In the genomic region with DNA sequence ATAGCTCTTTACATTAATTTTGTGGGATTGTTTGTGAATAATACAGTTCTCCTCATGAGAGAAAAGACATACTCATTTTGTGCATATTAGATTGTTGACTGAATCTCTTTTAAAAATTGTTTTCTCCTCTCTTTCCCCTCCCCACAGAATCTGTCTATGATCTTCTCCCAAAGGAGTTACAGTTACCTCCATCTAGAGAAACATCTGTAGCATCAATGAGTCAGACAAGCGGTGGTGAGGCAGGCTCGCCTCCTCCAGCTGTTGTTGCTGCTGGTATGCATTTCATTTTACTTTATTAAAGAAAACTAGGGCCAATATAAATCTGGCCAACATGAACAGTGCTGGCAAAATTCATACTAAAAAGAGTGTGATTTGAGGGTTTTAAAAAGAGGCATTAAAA, we compare ENCODE assay signal across 21 cellular contexts.
DNase-seq lines count a peak whose midpoint lies in the region; ATAC-seq, FAIRE-seq and TF ChIP-seq lines count a peak whose summit lies in the region.
"Had no signal": no experiment of that assay in that cellular context is flagged by ENCODE, and none has a peak within 500 bp of the region (broad histone marks: within the 10 kb centered on the region; RNA-seq: fewer than 3 reads in every experiment).

No MANE protein-coding gene starts in this region.

- peak; percentile 77 for FAIRE-seq in keratinocyte (lab: Jason Lieb, UNC)
- FAIRE-seq: GM19239 had no signal

- no peak overlapping the region for H2AFZ ChIP-seq in IMR-90 (replicated peaks; ENCODE audit: low read length, poor library complexity)
- no peak overlapping the region for H2AFZ ChIP-seq in keratinocyte (ENCODE audit: control insufficient read depth, low read length)

- H2BK15ac ChIP-seq in IMR-90 (ENCODE audit: low read depth, low read length), result no peak overlapping the region

- no peak overlapping the region for H3K18ac ChIP-seq in IMR-90 (ENCODE audit: low read depth, low read length)

- no peaks in the 10 kb centered on the region for H3K27me3 ChIP-seq in IMR-90 (ENCODE audit: control insufficient read depth, insufficient read depth, low read length)
- no peaks in the 10 kb centered on the region for H3K27me3 ChIP-seq in brain microvascular endothelial cell (replicated peaks)
- H3K27me3 ChIP-seq in keratinocyte (ENCODE audit: control insufficient read depth, extremely low read depth, insufficient read depth, low read length), result no peaks in the 10 kb centered on the region
- no peaks in the 10 kb centered on the region for H3K27me3 ChIP-seq in tibial nerve
- H3K27me3 ChIP-seq: esophagus muscularis mucosa, pancreas had no signal

- H3K9ac ChIP-seq in IMR-90 (ENCODE audit: low read depth, low read length), result no peak overlapping the region
- H3K9ac ChIP-seq in keratinocyte (ENCODE audit: control insufficient read depth, extremely low read depth, insufficient read depth, low read length), result no peak overlapping the region
- H3K9ac ChIP-seq: KMS-11 had no signal

- TF ChIP-seq POLR2A in IMR-90 (IDR thresholded peaks at IDR 0.05; ENCODE audit: low read depth, low read length), result no peak
- no peak for TF ChIP-seq POLR2A in tibial nerve (IDR thresholded peaks at IDR 0.05)

- no CpG with 5 or more reads among the region's 2 CpGs for WGBS in IMR-90 (ENCODE audit: extremely low coverage in 2 of 2, insufficient read length in 1 of 2), 2 experiments
- WGBS in tibial nerve, 2 donors, result 62 to 71% methylated on average over 2 of the region's 2 CpGs

- H4K5ac ChIP-seq in IMR-90 (ENCODE audit: low read depth, low read length), result no peak overlapping the region

- peak; percentile 21 for DNase-seq in EL
- peak; percentile 50 for DNase-seq in IMR-90
- peak; percentile 16 for DNase-seq in brain microvascular endothelial cell
- no peak for DNase-seq in keratinocyte (ENCODE audit: low read depth, low spot score)
- DNase-seq in superior temporal gyrus (ENCODE audit: extremely low spot score), result no peak
- no peak for DNase-seq in tibial nerve (ENCODE audit: low spot score in 2 of 2)
- DNase-seq: activated CD4-positive, CD25-positive, alpha-beta regulatory T cell; activated CD8-positive, alpha-beta memory T cell treated with anti-CD3 and anti-CD28 coated beads, Interleukin-2, amount 10 ng/mL, durations not matched to agents 7 days and 5 days; left ventricle myocardium superior; NCI-H1417 treated with DMSO at 0.1 percent for 48 hours; NCI-H226; pancreas; stimulated activated CD4-positive, alpha-beta T cell treated with anti-CD3 and anti-CD28 coated beads, Interleukin-4, amount 100 ng/mL, for 4 hours; T-helper 1 cell had no signal

- CTCF ChIA-PET in IMR-90 (lab: Yijun Ruan, JAX), result no interaction called here

- H3K9me1 ChIP-seq in IMR-90 (ENCODE audit: insufficient read depth, low read length) (peaks cover 5% of the 10 kb centered on the region; the same call in 1 of the 2 replicates), keratinocyte (ENCODE audit: control insufficient read depth, extremely low read depth, insufficient read depth, low read length) (no peaks in the 10 kb centered on the region)

- dilution Hi-C loops in IMR-90 (cut with HindIII; ENCODE audit: low sequenced_read_pairs, unreplicated experiment), result no loop called here
- dilution Hi-C loops in keratinocyte (cut with MboI; ENCODE audit: extremely low pct_ligation_motif_present, low sequenced_read_pairs), result no loop called here

- H3K36me3 ChIP-seq in IMR-90 (ENCODE audit: control insufficient read depth, insufficient read depth, low read length) (peaks cover 4% of the 10 kb centered on the region), brain microvascular endothelial cell (replicated peaks) (peaks cover 5% of the 10 kb centered on the region), keratinocyte (ENCODE audit: control insufficient read depth in 2 of 2, extremely low read depth in 1 of 2, insufficient read depth in 2 of 2, low read length in 2 of 2) (peaks cover 3 to 9% of the 10 kb centered on the region in 2 experiments), tibial nerve (peaks cover 0 to 28% (median 0%) of the 10 kb centered on the region in 3 donors)
- H3K36me3 ChIP-seq: pancreas had no signal

- H3K14ac ChIP-seq in IMR-90 (replicated peaks; ENCODE audit: low read depth, low read length), result no peak overlapping the region

- no peak overlapping the region for H3K4me3 ChIP-seq in IMR-90 (ENCODE audit: insufficient read depth, low read depth, low read length)
- H3K4me3 ChIP-seq in brain microvascular endothelial cell (ENCODE audit: low read depth, low read length), result no peak overlapping the region
- H3K4me3 ChIP-seq in keratinocyte (ENCODE audit: control insufficient read depth in 2 of 3, extremely low read depth in 1 of 3, insufficient read depth in 2 of 3, low read depth in 1 of 3, low read length in 3 of 3), result no peak overlapping the region
- no peak overlapping the region for H3K4me3 ChIP-seq in tibial nerve
- H3K4me3 ChIP-seq: esophagus muscularis mucosa, pancreas, skin epidermis had no signal

- H3K79me2 ChIP-seq in keratinocyte (ENCODE audit: control insufficient read depth, insufficient read depth, low read length), result peaks cover 43% of the 10 kb centered on the region

- ATAC-seq in IMR-90 (ENCODE audit: low read depth) (no peak), HG03135 (IDR thresholded peaks at IDR 0.05; ENCODE audit: unreplicated experiment) (no peak), HG02678 (IDR thresholded peaks at IDR 0.05; ENCODE audit: unreplicated experiment) (no peak)
- ATAC-seq: activated CD8-positive, alpha-beta memory T cell treated with anti-CD3 and anti-CD28 coated beads, Interleukin-2, amount 10 ng/mL, durations not matched to agents 7 days and 5 days; left ventricle myocardium superior had no signal

- peaks cover 36% of the 10 kb centered on the region; the same call in 1 of the 2 replicates for H4K20me1 ChIP-seq in IMR-90 (ENCODE audit: insufficient read depth, low read length)
- H4K20me1 ChIP-seq in keratinocyte (ENCODE audit: control insufficient read depth, extremely low read depth, insufficient read depth, low read length), result no peaks in the 10 kb centered on the region

- H3K4me1 ChIP-seq in IMR-90 (ENCODE audit: control insufficient read depth, insufficient read depth, low read length), result peaks cover 2% of the 10 kb centered on the region; the same call in 1 of the 2 replicates
- H3K4me1 ChIP-seq in keratinocyte (ENCODE audit: control insufficient read depth, extremely low read depth, insufficient read depth, low read length), result peaks cover 3% of the 10 kb centered on the region
- peaks cover 0 to 9% (median 0%) of the 10 kb centered on the region in 4 donors for H3K4me1 ChIP-seq in tibial nerve

- no peak overlapping the region for H2AK9ac ChIP-seq in IMR-90 (replicated peaks; ENCODE audit: low read depth, low read length, poor library complexity)

- H3K56ac ChIP-seq in IMR-90 (ENCODE audit: extremely low read depth, insufficient read depth, low read length), result no peak overlapping the region

- no peak overlapping the region for H3K4ac ChIP-seq in IMR-90 (ENCODE audit: low read depth, low read length)

- no peak for TF ChIP-seq EP300 in tibial nerve (IDR thresholded peaks at IDR 0.05)

- intact Hi-C loops in IMR-90 (cut with micrococcal nuclease), result no loop called here

- TF ChIP-seq CTCF in IMR-90 (conservative IDR thresholded peaks at IDR 0.05; ENCODE audit: low read depth, low read length) (no peak), brain microvascular endothelial cell (IDR thresholded peaks at IDR 0.05; ENCODE audit: low read depth, low read length, missing control alignments) (no peak), keratinocyte (optimal IDR thresholded peaks at IDR 0.05 in 1 of 3, IDR thresholded peaks at IDR 0.05 in 1 of 3, conservative IDR thresholded peaks at IDR 0.05 in 1 of 3; ENCODE audit: extremely low read depth in 1 of 3, insufficient read depth in 2 of 3, low read length in 3 of 3) (no peak), tibial nerve (IDR thresholded peaks at IDR 0.05) (no peak)

- peak overlapping the region; percentile 1 for H2BK5ac ChIP-seq in IMR-90 (ENCODE audit: low read depth, low read length, poor library complexity, severe bottlenecking)

- H3K9me3 ChIP-seq in IMR-90 (ENCODE audit: control insufficient read depth, insufficient read depth, low read length) (no peaks in the 10 kb centered on the region), keratinocyte (ENCODE audit: control insufficient read depth, low read depth, low read length) (no peaks in the 10 kb centered on the region), tibial nerve (no peaks in the 10 kb centered on the region)
- H3K9me3 ChIP-seq: esophagus muscularis mucosa, pancreas had no signal

- BruUV-seq in IMR-90 (replicated peaks; lab: Mats Ljungman, UMichigan), result no TSS peak

- H4K91ac ChIP-seq in IMR-90 (ENCODE audit: insufficient read depth, low read depth, low read length), result no peak overlapping the region

- H3K27ac ChIP-seq in IMR-90 (ENCODE audit: insufficient read depth, low read length) (no peak overlapping the region), brain microvascular endothelial cell (no peak overlapping the region), keratinocyte (ENCODE audit: control insufficient read depth, insufficient read depth, low read length) (no peak overlapping the region), tibial nerve (no peak overlapping the region)
- H3K27ac ChIP-seq: esophagus muscularis mucosa, HL-60, KMS-11, pancreas, skin epidermis had no signal

- H2BK120ac ChIP-seq in IMR-90 (ENCODE audit: low read depth, low read length), result no peak overlapping the region

- no peak overlapping the region for H3K4me2 ChIP-seq in IMR-90 (ENCODE audit: low read depth, low read length)
- no peak overlapping the region for H3K4me2 ChIP-seq in keratinocyte (ENCODE audit: control insufficient read depth, extremely low read depth, insufficient read depth, low read depth, low read length)
- H3K4me2 ChIP-seq: KMS-11 had no signal

- no peak overlapping the region for H2AK5ac ChIP-seq in IMR-90 (ENCODE audit: low read depth, low read length)

- H3K23ac ChIP-seq in IMR-90 (ENCODE audit: low read depth, low read length), result no peak overlapping the region

- no peak overlapping the region for H2BK20ac ChIP-seq in IMR-90 (ENCODE audit: low read depth, low read length)

- in situ Hi-C loops in IMR-90 (cut with MboI; ENCODE audit: low sequenced_read_pairs) (no loop called here), brain microvascular endothelial cell (cut with HindIII; ENCODE audit: low pct_ligation_motif_present, low sequenced_read_pairs) (no loop called here)

- no peak for TF ChIP-seq RAD21 in IMR-90 (IDR thresholded peaks at IDR 0.05; ENCODE audit: low read length)

- POLR2A ChIA-PET in IMR-90 (lab: Charles Lee; ENCODE audit: unreplicated experiment), result no interaction called here

- H3K79me1 ChIP-seq in IMR-90 (ENCODE audit: low read depth in 1 of 2, low read length in 2 of 2), result peaks cover 11 to 42% of the 10 kb centered on the region in 2 experiments; a peak in 3 of 4 replicates

- no peak overlapping the region for H4K8ac ChIP-seq in IMR-90 (ENCODE audit: low read depth in 2 of 2, low read length in 2 of 2)

TF ChIP-seq in IMR-90, 13 proteins besides CTCF, POLR2A, EP300 and RAD21 (continues in another document):
- TF ChIP-seq MAZ (IDR thresholded peaks at IDR 0.05; ENCODE audit: borderline replicate concordance, low read depth, low read length) (no peak), RCOR1 (IDR thresholded peaks at IDR 0.05; ENCODE audit: insufficient replicate concordance, low read length) (no peak)

Comparison
In these comparisons a context has a peak if more than half of its experiments do, and no peak if none do; other contexts are left out.
1. DNase-seq: peak in EL (single experiment), IMR-90 (single experiment) and brain microvascular endothelial cell (single experiment); none in keratinocyte (single experiment), superior temporal gyrus (single experiment) and tibial nerve (0 of 2).